Comparison of ENCODE assay signal across 8 cellular contexts in genomic region chr2:185279999-185280398, GRCh38.
DNase-seq lines count a peak whose midpoint lies in the region; ATAC-seq and TF ChIP-seq lines count a peak whose summit lies in the region.

No MANE protein-coding gene starts in this region.

- H3F3A ChIP-seq in neural progenitor cell (ENCODE audit: low read depth), result no peaks in the 10 kb centered on the region

- H2AFZ ChIP-seq in mammary epithelial cell (ENCODE audit: low read depth, low read length) (no peak overlapping the region), neural progenitor cell (replicated peaks) (no peak overlapping the region)

- no peaks in the 10 kb centered on the region for H3K27me3 ChIP-seq in mammary epithelial cell (ENCODE audit: insufficient read depth, low read length)
- H3K27me3 ChIP-seq in neural progenitor cell, result no peaks in the 10 kb centered on the region

- H3K36me3 Mint-ChIP-seq in neural progenitor cell, result no peaks in the 10 kb centered on the region
- H3K36me3 Mint-ChIP-seq in activated CD4-positive, alpha-beta T cell treated with anti-CD3 and anti-CD28 coated beads, Interleukin-2, amount 10 ng/mL, durations not matched to agents 7 days and 5 days (ENCODE audit: low read depth), result no peaks in the 10 kb centered on the region

- in situ Hi-C loops in mammary epithelial cell (cut with MboI; ENCODE audit: low sequenced_read_pairs in 2 of 2), result loop anchor here (25.0 kb wide), 2 partner anchors 457 to 1182 kb away; partner anchors contain the start of gene FSIP2 (in 1 of the 2)

- dilution Hi-C loops in mammary epithelial cell (cut with HindIII; ENCODE audit: low sequenced_read_pairs), result no loop called here

- no peaks in the 10 kb centered on the region for H3K27me3 Mint-ChIP-seq in neural progenitor cell (ENCODE audit: insufficient read depth, low read depth)
- H3K27me3 Mint-ChIP-seq in activated CD4-positive, alpha-beta T cell treated with anti-CD3 and anti-CD28 coated beads, Interleukin-2, amount 10 ng/mL, durations not matched to agents 7 days and 5 days, result no peaks in the 10 kb centered on the region

- H3K36me3 ChIP-seq in mammary epithelial cell (ENCODE audit: insufficient read depth, low read length) (no peaks in the 10 kb centered on the region), neural progenitor cell (no peaks in the 10 kb centered on the region)

- H3K4me1 ChIP-seq in mammary epithelial cell (ENCODE audit: insufficient read depth, low read length), result no peaks in the 10 kb centered on the region
- no peaks in the 10 kb centered on the region for H3K4me1 ChIP-seq in neural progenitor cell

- no peaks in the 10 kb centered on the region for H4K20me1 ChIP-seq in mammary epithelial cell (ENCODE audit: insufficient read depth, low read length)
- H4K20me1 ChIP-seq in neural progenitor cell (ENCODE audit: low read depth), result no peaks in the 10 kb centered on the region

- no TSS peak for BruUV-seq in mammary epithelial cell (replicated peaks; lab: Mats Ljungman, UMichigan)

- CTCF ChIA-PET in mammary epithelial cell (lab: Charles Lee; ENCODE audit: low non-redundant PET), result no interaction called here
- CTCF ChIA-PET in activated CD4-positive, alpha-beta T cell treated with anti-CD3 and anti-CD28 coated beads, Interleukin-2, amount 10 ng/mL, durations not matched to agents 7 days and 5 days (lab: Charles Lee), result no interaction called here

- no peak overlapping the region for H3K27ac Mint-ChIP-seq in neural progenitor cell
- no peak overlapping the region for H3K27ac Mint-ChIP-seq in activated CD4-positive, alpha-beta T cell treated with anti-CD3 and anti-CD28 coated beads, Interleukin-2, amount 10 ng/mL, durations not matched to agents 7 days and 5 days

- TF ChIP-seq CTCF in LNCAP (IDR thresholded peaks at IDR 0.05) (peak; percentile 55), mammary epithelial cell (conservative IDR thresholded peaks at IDR 0.05 in 1 of 2, IDR thresholded peaks at IDR 0.05 in 1 of 2; ENCODE audit: extremely low read depth in 1 of 2, insufficient read depth in 1 of 2, low read depth in 1 of 2, low read length in 2 of 2) (peak; percentile 51 to 56), neural progenitor cell (IDR thresholded peaks at IDR 0.05) (peak; percentile 69)

- no peak overlapping the region for H3K27ac ChIP-seq in mammary epithelial cell (ENCODE audit: insufficient read depth, low read depth, low read length)
- no peak overlapping the region for H3K27ac ChIP-seq in neural progenitor cell

- intact Hi-C loops in mammary epithelial cell (cut with micrococcal nuclease), result loop anchor here (1.0 to 2.0 kb wide), 2 partner anchors 72 to 669 kb away; no protein-coding TSS in a partner anchor

- no peak for ATAC-seq in GM19328 (IDR thresholded peaks at IDR 0.05; ENCODE audit: unreplicated experiment)

- H3K9me3 ChIP-seq in mammary epithelial cell (replicated peaks; ENCODE audit: insufficient read depth, low read length) (no peaks in the 10 kb centered on the region), neural progenitor cell (ENCODE audit: low read depth) (no peaks in the 10 kb centered on the region)

- H3K4me2 ChIP-seq in mammary epithelial cell (ENCODE audit: insufficient read depth, low read depth, low read length), result no peak overlapping the region
- no peak overlapping the region for H3K4me2 ChIP-seq in neural progenitor cell

- H3K9ac ChIP-seq in mammary epithelial cell (ENCODE audit: insufficient read depth, low read length), result no peak overlapping the region
- H3K9ac ChIP-seq in neural progenitor cell, result no peak overlapping the region

- H3K4me1 Mint-ChIP-seq in neural progenitor cell, result peaks cover 3% of the 10 kb centered on the region
- H3K4me1 Mint-ChIP-seq in activated CD4-positive, alpha-beta T cell treated with anti-CD3 and anti-CD28 coated beads, Interleukin-2, amount 10 ng/mL, durations not matched to agents 7 days and 5 days, result no peaks in the 10 kb centered on the region

- no peaks in the 10 kb centered on the region for H3K9me3 Mint-ChIP-seq in neural progenitor cell
- no peaks in the 10 kb centered on the region for H3K9me3 Mint-ChIP-seq in activated CD4-positive, alpha-beta T cell treated with anti-CD3 and anti-CD28 coated beads, Interleukin-2, amount 10 ng/mL, durations not matched to agents 7 days and 5 days

- DNase-seq in NCI-H2107 treated with DMSO at 0.1 percent for 48 hours (lab: John Stamatoyannopoulos, UW; ENCODE audit: unreplicated experiment) (peak; percentile 4), NCI-H2107 (lab: John Stamatoyannopoulos, UW) (no peak), mammary epithelial cell (peak; percentile 7), neural progenitor cell (ENCODE audit: low spot score) (no peak)
- no peak for DNase-seq in activated CD4-positive, alpha-beta T cell treated with anti-CD3 and anti-CD28 coated beads, Interleukin-2, amount 10 ng/mL, durations not matched to agents 7 days and 5 days
- no peak for DNase-seq in activated CD8-positive, alpha-beta memory T cell treated with anti-CD3 and anti-CD28 coated beads, Interleukin-2, amount 50 U/mL, for 48 hours

- H3K4me3 Mint-ChIP-seq in neural progenitor cell, result no peak overlapping the region
- H3K4me3 Mint-ChIP-seq in activated CD4-positive, alpha-beta T cell treated with anti-CD3 and anti-CD28 coated beads, Interleukin-2, amount 10 ng/mL, durations not matched to agents 7 days and 5 days, result no peak overlapping the region

- H3K4me3 ChIP-seq in mammary epithelial cell (replicated peaks in 1 of 3; ENCODE audit: insufficient read depth in 1 of 3, low read depth in 2 of 3, low read length in 3 of 3), result no peak overlapping the region
- H3K4me3 ChIP-seq in neural progenitor cell, result no peak overlapping the region

- POLR2A ChIA-PET in activated CD4-positive, alpha-beta T cell treated with anti-CD3 and anti-CD28 coated beads, Interleukin-2, amount 10 ng/mL, durations not matched to agents 7 days and 5 days (lab: Charles Lee), result no interaction called here

- H3K79me2 ChIP-seq in mammary epithelial cell (ENCODE audit: insufficient read depth, low read length), result no peaks in the 10 kb centered on the region
- no peaks in the 10 kb centered on the region for H3K79me2 ChIP-seq in neural progenitor cell (ENCODE audit: low read depth)

Comparison
In these comparisons a context has a peak if more than half of its experiments do, and no peak if none do; other contexts are left out.
1. DNase-seq: peak in NCI-H2107 treated with DMSO at 0.1 percent for 48 hours (single experiment) and mammary epithelial cell (single experiment); none in NCI-H2107 (single experiment), neural progenitor cell (single experiment), activated CD4-positive, alpha-beta T cell treated with anti-CD3 and anti-CD28 coated beads, Interleukin-2, amount 10 ng/mL, durations not matched to agents 7 days and 5 days (single experiment) and activated CD8-positive, alpha-beta memory T cell treated with anti-CD3 and anti-CD28 coated beads, Interleukin-2, amount 50 U/mL, for 48 hours (single experiment).
2. Peak in every context shown above with its lines, with median percentiles within 50 percentile points of each other: CTCF ChIP-seq.